ENCODE assay signal across 1 cellular context in genomic region chr9:97803167-97804058, GRCh38.
TF ChIP-seq lines count a peak whose summit lies in the region.

No MANE protein-coding gene starts in this region.

TF ChIP-seq in K562, 482 proteins besides CTCF, POLR2A, EP300 and RAD21 (continued from another document and continues in another):
- TF ChIP-seq, protein P1, sequence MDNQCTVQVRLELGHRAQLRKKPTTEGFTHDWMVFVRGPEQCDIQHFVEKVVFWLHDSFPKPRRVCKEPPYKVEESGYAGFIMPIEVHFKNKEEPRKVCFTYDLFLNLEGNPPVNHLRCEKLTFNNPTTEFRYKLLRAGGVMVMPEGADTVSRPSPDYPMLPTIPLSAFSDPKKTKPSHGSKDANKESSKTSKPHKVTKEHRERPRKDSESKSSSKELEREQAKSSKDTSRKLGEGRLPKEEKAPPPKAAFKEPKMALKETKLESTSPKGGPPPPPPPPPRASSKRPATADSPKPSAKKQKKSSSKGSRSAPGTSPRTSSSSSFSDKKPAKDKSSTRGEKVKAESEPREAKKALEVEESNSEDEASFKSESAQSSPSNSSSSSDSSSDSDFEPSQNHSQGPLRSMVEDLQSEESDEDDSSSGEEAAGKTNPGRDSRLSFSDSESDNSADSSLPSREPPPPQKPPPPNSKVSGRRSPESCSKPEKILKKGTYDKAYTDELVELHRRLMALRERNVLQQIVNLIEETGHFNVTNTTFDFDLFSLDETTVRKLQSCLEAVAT (IDR thresholded peaks at IDR 0.05), result peak; percentile 88 to 91
- TF ChIP-seq ETV6 (IDR thresholded peaks at IDR 0.05; ENCODE audit: borderline replicate concordance in 1 of 2, low read depth in 2 of 2, low read length in 1 of 2) (no peak), ETV6 (CRISPR knock-in tag; IDR thresholded peaks at IDR 0.05; ENCODE audit: borderline replicate concordance) (no peak), NCOR1 (IDR thresholded peaks at IDR 0.05) (no peak), MAFK (IDR thresholded peaks at IDR 0.05; ENCODE audit: low read length) (no peak), GABPB2 (CRISPR knock-in tag; conservative IDR thresholded peaks at IDR 0.05) (no peak), BHLHE40 (IDR thresholded peaks at IDR 0.05; ENCODE audit: low read length) (peak; percentile 66), CEBPG (CRISPR knock-in tag; IDR thresholded peaks at IDR 0.05) (peak; percentile 75), CEBPG (tag; conservative IDR thresholded peaks at IDR 0.05 in 1 of 2, IDR thresholded peaks at IDR 0.05 in 1 of 2) (peak; percentile 78 to 95), BRD4 (IDR thresholded peaks at IDR 0.05) (no peak), BCOR (IDR thresholded peaks at IDR 0.05) (peak; percentile 60), RCOR1 (IDR thresholded peaks at IDR 0.05; ENCODE audit: borderline replicate concordance in 1 of 2, low read depth in 2 of 2, low read length in 2 of 2) (no peak), MXI1 (IDR thresholded peaks at IDR 0.05; ENCODE audit: low read depth, low read length) (no peak), U2AF2 (optimal IDR thresholded peaks at IDR 0.05; ENCODE audit: low read depth, low read length) (no peak), CEBPB (tag; IDR thresholded peaks at IDR 0.05) (peak; percentile 97), TAF1 (IDR thresholded peaks at IDR 0.05; ENCODE audit: control insufficient read depth, extremely low read depth, insufficient read depth, low read length, severe bottlenecking) (no peak), ELF4 (CRISPR knock-in tag; IDR thresholded peaks at IDR 0.05) (peak; percentile 88; the same call in 1 of the 2 replicates), ZNF121 (CRISPR knock-in tag; conservative IDR thresholded peaks at IDR 0.05) (no peak), ZNF311 (CRISPR knock-in tag; IDR thresholded peaks at IDR 0.05) (no peak), KLF13 (tag; IDR thresholded peaks at IDR 0.05; ENCODE audit: borderline replicate concordance, low read depth) (no peak), CBX5 (IDR thresholded peaks at IDR 0.05; ENCODE audit: borderline replicate concordance, low read depth) (no peak), HCFC1 (IDR thresholded peaks at IDR 0.05; ENCODE audit: low read depth, low read length) (no peak), SAFB2 (IDR thresholded peaks at IDR 0.05; ENCODE audit: borderline replicate concordance, low read depth, low read length, severe bottlenecking) (no peak), ZNF75A (CRISPR knock-in tag; IDR thresholded peaks at IDR 0.05) (no peak), ZNF551 (CRISPR knock-in tag; IDR thresholded peaks at IDR 0.05) (no peak), SMAD4 (CRISPR knock-in tag; conservative IDR thresholded peaks at IDR 0.05) (0 out of 2 replicates have a peak, but pooled peaks have one; percentile 34), ZNF76 (CRISPR knock-in tag; IDR thresholded peaks at IDR 0.05; ENCODE audit: borderline replicate concordance) (no peak), VEZF1 (CRISPR knock-in tag; IDR thresholded peaks at IDR 0.05) (peak; percentile 98), NKRF (IDR thresholded peaks at IDR 0.05; ENCODE audit: borderline replicate concordance) (no peak), ETS2 (tag; IDR thresholded peaks at IDR 0.05; ENCODE audit: borderline replicate concordance, poor library complexity, severe bottlenecking) (no peak), RB1 (IDR thresholded peaks at IDR 0.05; ENCODE audit: low read depth) (peak; percentile 95; the same call in 1 of the 2 replicates), PYGO2 (tag; IDR thresholded peaks at IDR 0.05) (no peak), SMARCA5 (IDR thresholded peaks at IDR 0.05) (peak; percentile 57; the same call in 1 of the 2 replicates), BACH1 (tag; IDR thresholded peaks at IDR 0.05) (no peak), RBM17 (IDR thresholded peaks at IDR 0.05; ENCODE audit: borderline replicate concordance, low read depth, low read length) (no peak), PTTG1 (tag; IDR thresholded peaks at IDR 0.05; ENCODE audit: low read depth) (no peak), GTF2A2 (tag; IDR thresholded peaks at IDR 0.05) (no peak), RNF219 (CRISPR knock-in tag; IDR thresholded peaks at IDR 0.05) (no peak), ZFX (CRISPR knock-in tag; IDR thresholded peaks at IDR 0.05) (peak; percentile 77), BRD9 (IDR thresholded peaks at IDR 0.05; ENCODE audit: low read depth, partially characterized antibody) (peak; percentile 35)
- TF ChIP-seq, protein P2, sequence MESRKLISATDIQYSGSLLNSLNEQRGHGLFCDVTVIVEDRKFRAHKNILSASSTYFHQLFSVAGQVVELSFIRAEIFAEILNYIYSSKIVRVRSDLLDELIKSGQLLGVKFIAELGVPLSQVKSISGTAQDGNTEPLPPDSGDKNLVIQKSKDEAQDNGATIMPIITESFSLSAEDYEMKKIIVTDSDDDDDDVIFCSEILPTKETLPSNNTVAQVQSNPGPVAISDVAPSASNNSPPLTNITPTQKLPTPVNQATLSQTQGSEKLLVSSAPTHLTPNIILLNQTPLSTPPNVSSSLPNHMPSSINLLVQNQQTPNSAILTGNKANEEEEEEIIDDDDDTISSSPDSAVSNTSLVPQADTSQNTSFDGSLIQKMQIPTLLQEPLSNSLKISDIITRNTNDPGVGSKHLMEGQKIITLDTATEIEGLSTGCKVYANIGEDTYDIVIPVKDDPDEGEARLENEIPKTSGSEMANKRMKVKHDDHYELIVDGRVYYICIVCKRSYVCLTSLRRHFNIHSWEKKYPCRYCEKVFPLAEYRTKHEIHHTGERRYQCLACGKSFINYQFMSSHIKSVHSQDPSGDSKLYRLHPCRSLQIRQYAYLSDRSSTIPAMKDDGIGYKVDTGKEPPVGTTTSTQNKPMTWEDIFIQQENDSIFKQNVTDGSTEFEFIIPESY (CRISPR knock-in tag; IDR thresholded peaks at IDR 0.05), result no peak
- TF ChIP-seq, protein P3, sequence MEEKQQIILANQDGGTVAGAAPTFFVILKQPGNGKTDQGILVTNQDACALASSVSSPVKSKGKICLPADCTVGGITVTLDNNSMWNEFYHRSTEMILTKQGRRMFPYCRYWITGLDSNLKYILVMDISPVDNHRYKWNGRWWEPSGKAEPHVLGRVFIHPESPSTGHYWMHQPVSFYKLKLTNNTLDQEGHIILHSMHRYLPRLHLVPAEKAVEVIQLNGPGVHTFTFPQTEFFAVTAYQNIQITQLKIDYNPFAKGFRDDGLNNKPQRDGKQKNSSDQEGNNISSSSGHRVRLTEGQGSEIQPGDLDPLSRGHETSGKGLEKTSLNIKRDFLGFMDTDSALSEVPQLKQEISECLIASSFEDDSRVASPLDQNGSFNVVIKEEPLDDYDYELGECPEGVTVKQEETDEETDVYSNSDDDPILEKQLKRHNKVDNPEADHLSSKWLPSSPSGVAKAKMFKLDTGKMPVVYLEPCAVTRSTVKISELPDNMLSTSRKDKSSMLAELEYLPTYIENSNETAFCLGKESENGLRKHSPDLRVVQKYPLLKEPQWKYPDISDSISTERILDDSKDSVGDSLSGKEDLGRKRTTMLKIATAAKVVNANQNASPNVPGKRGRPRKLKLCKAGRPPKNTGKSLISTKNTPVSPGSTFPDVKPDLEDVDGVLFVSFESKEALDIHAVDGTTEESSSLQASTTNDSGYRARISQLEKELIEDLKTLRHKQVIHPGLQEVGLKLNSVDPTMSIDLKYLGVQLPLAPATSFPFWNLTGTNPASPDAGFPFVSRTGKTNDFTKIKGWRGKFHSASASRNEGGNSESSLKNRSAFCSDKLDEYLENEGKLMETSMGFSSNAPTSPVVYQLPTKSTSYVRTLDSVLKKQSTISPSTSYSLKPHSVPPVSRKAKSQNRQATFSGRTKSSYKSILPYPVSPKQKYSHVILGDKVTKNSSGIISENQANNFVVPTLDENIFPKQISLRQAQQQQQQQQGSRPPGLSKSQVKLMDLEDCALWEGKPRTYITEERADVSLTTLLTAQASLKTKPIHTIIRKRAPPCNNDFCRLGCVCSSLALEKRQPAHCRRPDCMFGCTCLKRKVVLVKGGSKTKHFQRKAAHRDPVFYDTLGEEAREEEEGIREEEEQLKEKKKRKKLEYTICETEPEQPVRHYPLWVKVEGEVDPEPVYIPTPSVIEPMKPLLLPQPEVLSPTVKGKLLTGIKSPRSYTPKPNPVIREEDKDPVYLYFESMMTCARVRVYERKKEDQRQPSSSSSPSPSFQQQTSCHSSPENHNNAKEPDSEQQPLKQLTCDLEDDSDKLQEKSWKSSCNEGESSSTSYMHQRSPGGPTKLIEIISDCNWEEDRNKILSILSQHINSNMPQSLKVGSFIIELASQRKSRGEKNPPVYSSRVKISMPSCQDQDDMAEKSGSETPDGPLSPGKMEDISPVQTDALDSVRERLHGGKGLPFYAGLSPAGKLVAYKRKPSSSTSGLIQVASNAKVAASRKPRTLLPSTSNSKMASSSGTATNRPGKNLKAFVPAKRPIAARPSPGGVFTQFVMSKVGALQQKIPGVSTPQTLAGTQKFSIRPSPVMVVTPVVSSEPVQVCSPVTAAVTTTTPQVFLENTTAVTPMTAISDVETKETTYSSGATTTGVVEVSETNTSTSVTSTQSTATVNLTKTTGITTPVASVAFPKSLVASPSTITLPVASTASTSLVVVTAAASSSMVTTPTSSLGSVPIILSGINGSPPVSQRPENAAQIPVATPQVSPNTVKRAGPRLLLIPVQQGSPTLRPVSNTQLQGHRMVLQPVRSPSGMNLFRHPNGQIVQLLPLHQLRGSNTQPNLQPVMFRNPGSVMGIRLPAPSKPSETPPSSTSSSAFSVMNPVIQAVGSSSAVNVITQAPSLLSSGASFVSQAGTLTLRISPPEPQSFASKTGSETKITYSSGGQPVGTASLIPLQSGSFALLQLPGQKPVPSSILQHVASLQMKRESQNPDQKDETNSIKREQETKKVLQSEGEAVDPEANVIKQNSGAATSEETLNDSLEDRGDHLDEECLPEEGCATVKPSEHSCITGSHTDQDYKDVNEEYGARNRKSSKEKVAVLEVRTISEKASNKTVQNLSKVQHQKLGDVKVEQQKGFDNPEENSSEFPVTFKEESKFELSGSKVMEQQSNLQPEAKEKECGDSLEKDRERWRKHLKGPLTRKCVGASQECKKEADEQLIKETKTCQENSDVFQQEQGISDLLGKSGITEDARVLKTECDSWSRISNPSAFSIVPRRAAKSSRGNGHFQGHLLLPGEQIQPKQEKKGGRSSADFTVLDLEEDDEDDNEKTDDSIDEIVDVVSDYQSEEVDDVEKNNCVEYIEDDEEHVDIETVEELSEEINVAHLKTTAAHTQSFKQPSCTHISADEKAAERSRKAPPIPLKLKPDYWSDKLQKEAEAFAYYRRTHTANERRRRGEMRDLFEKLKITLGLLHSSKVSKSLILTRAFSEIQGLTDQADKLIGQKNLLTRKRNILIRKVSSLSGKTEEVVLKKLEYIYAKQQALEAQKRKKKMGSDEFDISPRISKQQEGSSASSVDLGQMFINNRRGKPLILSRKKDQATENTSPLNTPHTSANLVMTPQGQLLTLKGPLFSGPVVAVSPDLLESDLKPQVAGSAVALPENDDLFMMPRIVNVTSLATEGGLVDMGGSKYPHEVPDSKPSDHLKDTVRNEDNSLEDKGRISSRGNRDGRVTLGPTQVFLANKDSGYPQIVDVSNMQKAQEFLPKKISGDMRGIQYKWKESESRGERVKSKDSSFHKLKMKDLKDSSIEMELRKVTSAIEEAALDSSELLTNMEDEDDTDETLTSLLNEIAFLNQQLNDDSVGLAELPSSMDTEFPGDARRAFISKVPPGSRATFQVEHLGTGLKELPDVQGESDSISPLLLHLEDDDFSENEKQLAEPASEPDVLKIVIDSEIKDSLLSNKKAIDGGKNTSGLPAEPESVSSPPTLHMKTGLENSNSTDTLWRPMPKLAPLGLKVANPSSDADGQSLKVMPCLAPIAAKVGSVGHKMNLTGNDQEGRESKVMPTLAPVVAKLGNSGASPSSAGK (IDR thresholded peaks at IDR 0.05), result peak; percentile 66
- TF ChIP-seq, protein P4, sequence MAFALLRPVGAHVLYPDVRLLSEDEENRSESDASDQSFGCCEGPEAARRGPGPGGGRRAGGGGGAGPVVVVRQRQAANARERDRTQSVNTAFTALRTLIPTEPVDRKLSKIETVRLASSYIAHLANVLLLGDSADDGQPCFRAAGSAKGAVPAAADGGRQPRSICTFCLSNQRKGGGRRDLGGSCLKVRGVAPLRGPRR (CRISPR knock-in tag; IDR thresholded peaks at IDR 0.05), result no peak
